12 cellular contexts compared by ENCODE assay signal in the genomic region with DNA sequence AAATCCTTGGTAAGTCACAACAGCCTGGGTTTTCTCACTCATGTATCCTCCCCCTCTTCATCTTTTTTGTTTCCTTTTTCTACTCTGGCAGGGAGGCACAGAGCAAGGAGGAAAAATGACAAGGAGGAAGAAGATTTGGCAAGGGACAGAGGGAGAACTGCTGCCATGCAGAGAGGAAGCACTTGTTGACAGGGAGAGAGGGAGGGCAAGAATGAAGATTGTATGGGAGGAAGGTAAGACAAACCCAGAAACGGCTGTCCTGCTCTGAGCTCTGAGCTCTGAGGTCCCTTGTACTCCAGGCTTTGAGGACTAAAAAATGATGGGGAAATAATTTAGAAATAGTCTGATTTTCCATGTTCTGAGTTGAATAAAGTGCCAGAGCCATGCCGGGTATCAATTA.
DNase-seq lines count a peak whose midpoint lies in the region; ATAC-seq, FAIRE-seq and TF ChIP-seq lines count a peak whose summit lies in the region.
"Had no signal": no experiment of that assay in that cellular context is flagged by ENCODE, and none has a peak within 500 bp of the region (broad histone marks: within the 10 kb centered on the region; RNA-seq: fewer than 3 reads in every experiment).

No MANE protein-coding gene starts in this region.

- whole genome bisulfite sequencing in HepG2 (ENCODE audit: low lambda C conversion rate): 3% methylated on average over 2 of the region's 2 CpGs
- WGBS in ovary, 3 donors: 14 to 23% (median 20%) methylated on average over 2 of the region's 2 CpGs

- peaks cover 0 to 3% of the 10 kb centered on the region in 2 experiments; a peak in 1 of 5 replicates for H3K27me3 ChIP-seq in HepG2 (ENCODE audit: control insufficient read depth in 1 of 2, insufficient read depth in 2 of 2, low read length in 2 of 2)
- H3K27me3 ChIP-seq in ovary: no peaks in the 10 kb centered on the region
- H3K27me3 ChIP-seq: Peyer's patch had no signal

- TF ChIP-seq CTCF in omental fat pad (IDR thresholded peaks at IDR 0.05) (no peak), HepG2 (CRISPR knock-in tag; IDR thresholded peaks at IDR 0.05) (no peak), ovary (IDR thresholded peaks at IDR 0.05) (no peak)

- ATAC-seq in GM18909 (IDR thresholded peaks at IDR 0.05; ENCODE audit: poor library complexity, unreplicated experiment): peak; percentile 33
- peak; percentile 37 for ATAC-seq in GM21717 (IDR thresholded peaks at IDR 0.05; ENCODE audit: unreplicated experiment)
- ATAC-seq in HG03432 (IDR thresholded peaks at IDR 0.05; ENCODE audit: unreplicated experiment): peak; percentile 46
- no peak for ATAC-seq in omental fat pad (ENCODE audit: low FRiP score)
- ATAC-seq in HepG2: no peak

- no peaks in the 10 kb centered on the region for H3K79me2 ChIP-seq in HepG2 (ENCODE audit: insufficient read depth, low read length)

- CTCF ChIA-PET in HepG2 (lab: Yijun Ruan, JAX; ENCODE audit: low intra/inter-chr PET ratio, low total read pairs): no interaction called here

- no peak for TF ChIP-seq EP300 in HepG2 (IDR thresholded peaks at IDR 0.05; ENCODE audit: low read depth in 2 of 2, low read length in 2 of 2)
- no peak for TF ChIP-seq EP300 in HepG2 (CRISPR knock-in tag; IDR thresholded peaks at IDR 0.05; ENCODE audit: borderline replicate concordance)
- TF ChIP-seq EP300 in ovary (IDR thresholded peaks at IDR 0.05): no peak

- H3K4me3 ChIP-seq in HepG2 (replicated peaks in 1 of 3; ENCODE audit: insufficient read depth in 1 of 3, low read depth in 2 of 3, low read length in 3 of 3) (no peak overlapping the region), ovary (no peak overlapping the region)
- H3K4me3 ChIP-seq: Peyer's patch had no signal

- intact Hi-C loops in HepG2 (cut with micrococcal nuclease; ENCODE audit: unreplicated experiment): no loop called here
- intact Hi-C loops in ovary (cut with DNase I): no loop called here

- H4K20me1 ChIP-seq in HepG2 (ENCODE audit: insufficient read depth, low read length): no peaks in the 10 kb centered on the region

- H3K27ac ChIP-seq in HepG2 (ENCODE audit: extremely low read length, insufficient read depth, low read length): no peak overlapping the region
- H3K27ac ChIP-seq in ovary: no peak overlapping the region
- H3K27ac ChIP-seq: Peyer's patch had no signal

- DNase-seq in inferior parietal cortex (ENCODE audit: extremely low spot score) (peak; percentile 43), omental fat pad (ENCODE audit: low spot score) (no peak), HepG2 (ENCODE audit: low spot score) (no peak), ovary (no peak), NCI-H2227 treated with DMSO at 0.1 percent for 48 hours (lab: John Stamatoyannopoulos, UW) (no peak)
- DNase-seq: NCI-H2171 treated with DMSO at 0.1 percent for 48 hours, Peyer's patch, right cardiac atrium, T-helper 9 cell had no signal

- no peak overlapping the region for H3K4me2 ChIP-seq in HepG2 (ENCODE audit: low read depth, low read length)

- H3K4me1 ChIP-seq in HepG2 (ENCODE audit: insufficient read depth, low read length): no peaks in the 10 kb centered on the region
- peaks cover 3% of the 10 kb centered on the region for H3K4me1 ChIP-seq in ovary (ENCODE audit: insufficient read depth)
- H3K4me1 ChIP-seq: Peyer's patch had no signal

- H3K9me3 ChIP-seq in HepG2 (ENCODE audit: low read length) (no peaks in the 10 kb centered on the region), ovary (no peaks in the 10 kb centered on the region)
- H3K9me3 ChIP-seq: Peyer's patch had no signal

- POLR2A ChIA-PET in HepG2 (lab: Yijun Ruan, JAX): no interaction called here

- no peaks in the 10 kb centered on the region for H3K36me3 ChIP-seq in HepG2 (replicated peaks in 1 of 2; ENCODE audit: control insufficient read depth in 1 of 2, insufficient read depth in 2 of 2, low read length in 2 of 2)
- no peaks in the 10 kb centered on the region for H3K36me3 ChIP-seq in ovary
- H3K36me3 ChIP-seq: Peyer's patch had no signal

- H2AFZ ChIP-seq in HepG2 (ENCODE audit: low read length): no peak overlapping the region

- BruUV-seq in HepG2 (replicated peaks; lab: Mats Ljungman, UMichigan): no TSS peak

- H3K9ac ChIP-seq in HepG2 (ENCODE audit: insufficient read depth, low read depth, low read length): no peak overlapping the region

- no peak for FAIRE-seq in HepG2 (lab: Jason Lieb, UNC)

- no peak for TF ChIP-seq RAD21 in HepG2 (CRISPR knock-in tag; IDR thresholded peaks at IDR 0.05)

- TF ChIP-seq POLR2A in HepG2 (IDR thresholded peaks at IDR 0.05; ENCODE audit: insufficient read depth in 1 of 2, low read depth in 2 of 2, low read length in 2 of 2) (no peak), ovary (IDR thresholded peaks at IDR 0.05) (no peak)

- in situ Hi-C loops in HepG2 (cut with HindIII; ENCODE audit: extremely low pct_ligation_motif_present, low pct_unique_long_range_greater_than_20kb): no loop called here

TF ChIP-seq in HepG2, 621 proteins besides CTCF, POLR2A, EP300 and RAD21 (continues in another document):
- TF ChIP-seq KLF15 (CRISPR knock-in tag; IDR thresholded peaks at IDR 0.05; ENCODE audit: borderline replicate concordance) (no peak), RBAK (CRISPR knock-in tag; IDR thresholded peaks at IDR 0.05) (no peak), EHMT2 (IDR thresholded peaks at IDR 0.05; ENCODE audit: borderline replicate concordance, low read depth, low read length) (no peak), ZNF782 (CRISPR knock-in tag; IDR thresholded peaks at IDR 0.05; ENCODE audit: borderline replicate concordance) (no peak), ZNF780A (CRISPR knock-in tag; IDR thresholded peaks at IDR 0.05) (no peak), ZNF17 (CRISPR knock-in tag; IDR thresholded peaks at IDR 0.05) (no peak), CHD2 (IDR thresholded peaks at IDR 0.05; ENCODE audit: low read depth, low read length) (no peak), ZNF652 (CRISPR knock-in tag; IDR thresholded peaks at IDR 0.05; ENCODE audit: borderline replicate concordance, low read depth) (no peak), REPIN1 (CRISPR knock-in tag; IDR thresholded peaks at IDR 0.05; ENCODE audit: borderline replicate concordance, low read depth) (no peak), ZNF670 (CRISPR knock-in tag; IDR thresholded peaks at IDR 0.05; ENCODE audit: borderline replicate concordance) (no peak), ZNF484 (CRISPR knock-in tag; IDR thresholded peaks at IDR 0.05; ENCODE audit: borderline replicate concordance, low read depth) (no peak)
- TF ChIP-seq, protein P1, sequence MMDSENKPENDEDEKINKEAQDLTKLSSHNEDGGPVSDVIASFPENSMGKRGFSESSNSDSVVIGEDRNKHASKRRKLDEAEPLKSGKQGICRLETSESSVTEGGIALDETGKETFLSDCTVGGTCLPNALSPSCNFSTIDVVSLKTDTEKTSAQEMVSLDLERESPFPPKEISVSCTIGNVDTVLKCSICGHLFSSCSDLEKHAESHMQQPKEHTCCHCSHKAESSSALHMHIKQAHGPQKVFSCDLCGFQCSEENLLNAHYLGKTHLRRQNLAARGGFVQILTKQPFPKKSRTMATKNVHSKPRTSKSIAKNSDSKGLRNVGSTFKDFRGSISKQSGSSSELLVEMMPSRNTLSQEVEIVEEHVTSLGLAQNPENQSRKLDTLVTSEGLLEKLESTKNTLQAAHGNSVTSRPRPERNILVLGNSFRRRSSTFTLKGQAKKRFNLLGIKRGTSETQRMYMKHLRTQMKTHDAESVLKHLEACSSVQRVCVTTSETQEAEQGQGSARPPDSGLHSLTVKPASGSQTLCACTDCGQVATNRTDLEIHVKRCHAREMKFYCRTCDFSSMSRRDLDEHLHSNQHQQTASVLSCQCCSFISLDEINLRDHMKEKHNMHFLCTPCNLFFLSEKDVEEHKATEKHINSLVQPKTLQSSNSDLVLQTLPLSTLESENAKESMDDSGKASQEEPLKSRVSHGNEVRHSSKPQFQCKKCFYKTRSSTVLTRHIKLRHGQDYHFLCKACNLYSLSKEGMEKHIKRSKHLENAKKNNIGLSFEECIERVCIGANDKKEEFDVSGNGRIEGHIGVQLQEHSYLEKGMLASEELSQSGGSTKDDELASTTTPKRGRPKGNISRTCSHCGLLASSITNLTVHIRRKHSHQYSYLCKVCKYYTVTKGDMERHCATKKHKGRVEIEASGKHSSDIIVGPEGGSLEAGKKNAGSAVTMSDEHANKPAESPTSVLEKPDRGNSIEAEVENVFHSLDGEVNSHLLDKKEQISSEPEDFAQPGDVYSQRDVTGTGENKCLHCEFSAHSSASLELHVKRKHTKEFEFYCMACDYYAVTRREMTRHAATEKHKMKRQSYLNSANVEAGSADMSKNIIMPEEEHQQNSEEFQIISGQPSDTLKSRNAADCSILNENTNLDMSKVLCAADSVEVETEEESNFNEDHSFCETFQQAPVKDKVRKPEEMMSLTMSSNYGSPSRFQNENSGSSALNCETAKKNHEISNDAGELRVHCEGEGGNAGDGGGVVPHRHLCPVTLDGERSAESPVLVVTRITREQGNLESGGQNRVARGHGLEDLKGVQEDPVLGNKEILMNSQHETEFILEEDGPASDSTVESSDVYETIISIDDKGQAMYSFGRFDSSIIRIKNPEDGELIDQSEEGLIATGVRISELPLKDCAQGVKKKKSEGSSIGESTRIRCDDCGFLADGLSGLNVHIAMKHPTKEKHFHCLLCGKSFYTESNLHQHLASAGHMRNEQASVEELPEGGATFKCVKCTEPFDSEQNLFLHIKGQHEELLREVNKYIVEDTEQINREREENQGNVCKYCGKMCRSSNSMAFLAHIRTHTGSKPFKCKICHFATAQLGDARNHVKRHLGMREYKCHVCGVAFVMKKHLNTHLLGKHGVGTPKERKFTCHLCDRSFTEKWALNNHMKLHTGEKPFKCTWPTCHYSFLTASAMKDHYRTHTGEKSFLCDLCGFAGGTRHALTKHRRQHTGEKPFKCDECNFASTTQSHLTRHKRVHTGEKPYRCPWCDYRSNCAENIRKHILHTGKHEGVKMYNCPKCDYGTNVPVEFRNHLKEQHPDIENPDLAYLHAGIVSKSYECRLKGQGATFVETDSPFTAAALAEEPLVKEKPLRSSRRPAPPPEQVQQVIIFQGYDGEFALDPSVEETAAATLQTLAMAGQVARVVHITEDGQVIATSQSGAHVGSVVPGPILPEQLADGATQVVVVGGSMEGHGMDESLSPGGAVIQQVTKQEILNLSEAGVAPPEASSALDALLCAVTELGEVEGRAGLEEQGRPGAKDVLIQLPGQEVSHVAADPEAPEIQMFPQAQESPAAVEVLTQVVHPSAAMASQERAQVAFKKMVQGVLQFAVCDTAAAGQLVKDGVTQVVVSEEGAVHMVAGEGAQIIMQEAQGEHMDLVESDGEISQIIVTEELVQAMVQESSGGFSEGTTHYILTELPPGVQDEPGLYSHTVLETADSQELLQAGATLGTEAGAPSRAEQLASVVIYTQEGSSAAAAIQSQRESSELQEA (CRISPR knock-in tag; IDR thresholded peaks at IDR 0.05; ENCODE audit: not compliant biosample characterization): no peak

Comparison
In these comparisons a context has a peak if more than half of its experiments do, and no peak if none do; other contexts are left out.
1. ATAC-seq: peak in GM18909 (single experiment), GM21717 (single experiment) and HG03432 (single experiment); none in omental fat pad (single experiment) and HepG2 (single experiment).